8 cellular contexts compared by ENCODE assay signal in the genomic region with DNA sequence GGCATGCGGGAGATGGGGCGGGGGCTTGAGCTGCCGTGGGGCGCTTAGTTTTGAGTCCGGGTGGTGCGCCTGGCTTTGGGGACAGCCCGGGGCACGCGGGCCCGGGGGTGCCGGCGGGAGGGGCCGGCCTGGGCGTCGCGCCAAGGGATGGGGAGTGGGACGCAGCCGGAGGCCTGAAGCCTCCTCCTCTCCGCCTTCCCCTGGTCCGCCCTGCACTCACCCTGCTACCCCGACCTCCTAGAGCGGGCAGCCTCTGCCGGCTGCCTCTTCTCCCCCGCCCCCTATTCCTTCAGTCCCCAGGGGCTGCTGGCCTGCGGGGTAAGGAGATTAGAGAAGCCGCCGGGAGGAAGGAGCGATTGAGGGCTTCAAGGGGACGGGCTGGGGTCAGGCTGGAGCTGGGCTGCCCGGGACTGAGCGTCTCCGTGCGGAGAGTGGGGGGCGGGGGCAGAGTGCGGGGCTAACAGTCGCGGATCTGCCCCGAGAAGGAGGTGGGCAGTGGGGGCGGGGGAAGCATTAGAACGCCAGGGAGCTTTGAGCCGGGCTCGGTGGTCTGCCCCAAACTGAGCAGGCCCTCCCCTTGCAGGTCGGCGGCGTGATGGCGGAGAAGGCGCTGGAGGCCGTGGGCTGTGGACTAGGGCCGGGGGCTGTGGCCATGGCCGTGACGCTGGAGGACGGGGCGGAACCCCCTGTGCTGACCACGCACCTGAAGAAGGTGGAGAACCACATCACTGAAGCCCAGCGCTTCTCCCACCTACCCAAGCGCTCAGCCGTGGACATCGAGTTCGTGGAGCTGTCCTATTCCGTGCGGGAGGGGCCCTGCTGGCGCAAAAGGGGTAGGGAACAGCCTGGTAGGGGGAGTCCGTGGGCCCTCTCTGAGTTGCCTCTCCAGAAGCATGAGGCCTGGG. TPM values are rescaled to one million over a fixed set of nuclear protein-coding genes. Genes with fewer than 3 reads are reported as not detected.
DNase-seq lines count a peak whose midpoint lies in the region.

No MANE protein-coding gene starts in this region.

- POLR2A ChIA-PET in activated CD4-positive, alpha-beta memory T cell treated with anti-CD3 and anti-CD28 coated beads, Interleukin-2, amount 10 ng/mL, durations not matched to agents 7 days and 5 days (lab: Charles Lee), result interaction anchor here (2.5 kb wide), 1 partner anchor 20 kb away, joined by 11 read pairs; a partner anchor contains a TSS

- H3K9me3 ChIP-seq in iPS-18a (ENCODE audit: control insufficient read depth, low read depth, low read length), result no peaks in the 10 kb centered on the region

- no peak overlapping the region for H3K27ac Mint-ChIP-seq in activated CD4-positive, alpha-beta memory T cell treated with anti-CD3 and anti-CD28 coated beads, Interleukin-2, amount 10 ng/mL, durations not matched to agents 7 days and 5 days

- H3K27ac ChIP-seq in iPS-18a (ENCODE audit: low read length), result no peak overlapping the region

- peaks cover 60% of the 10 kb centered on the region for H3K27me3 Mint-ChIP-seq in activated CD4-positive, alpha-beta memory T cell treated with anti-CD3 and anti-CD28 coated beads, Interleukin-2, amount 10 ng/mL, durations not matched to agents 7 days and 5 days

- no peaks in the 10 kb centered on the region for H3K36me3 ChIP-seq in iPS-18a (ENCODE audit: control insufficient read depth, low read depth, low read length)

- H3K36me3 Mint-ChIP-seq in activated CD4-positive, alpha-beta memory T cell treated with anti-CD3 and anti-CD28 coated beads, Interleukin-2, amount 10 ng/mL, durations not matched to agents 7 days and 5 days (ENCODE audit: low read depth), result no peaks in the 10 kb centered on the region

- peaks cover 61% of the 10 kb centered on the region for H3K27me3 ChIP-seq in iPS-18a (ENCODE audit: control insufficient read depth, insufficient read depth, low read length)

- peak overlapping the region; percentile 69 for H3K4me3 ChIP-seq in iPS-18a (ENCODE audit: low read length)

- peak; percentile 20 for DNase-seq in NCI-H748 (lab: John Stamatoyannopoulos, UW; ENCODE audit: unreplicated experiment)
- no peak for DNase-seq in NCI-H748 treated with DMSO at 0.1 percent for 48 hours (lab: John Stamatoyannopoulos, UW)
- no peak for DNase-seq in activated CD4-positive, alpha-beta memory T cell treated with anti-CD3 and anti-CD28 coated beads, Interleukin-2, amount 10 ng/mL, durations not matched to agents 7 days and 5 days
- DNase-seq in stimulated activated naive CD4-positive, alpha-beta T cell (lab: John Stamatoyannopoulos, UW), result peak in 4 of 6 experiments; percentile 11 to 38 (median 19)
- DNase-seq in HPDE6-E6E7 (ENCODE audit: extremely low spot score), result no peak
- DNase-seq in stimulated activated CD4-positive, alpha-beta T cell treated with anti-CD3 and anti-CD28 coated beads, Interleukin-15, amount 100 ng/mL, for 24 hours, result no peak
- no peak for DNase-seq in putamen (ENCODE audit: low spot score)

- no peak overlapping the region for H3K9ac ChIP-seq in iPS-18a (ENCODE audit: low read length)

- H3K4me1 Mint-ChIP-seq in activated CD4-positive, alpha-beta memory T cell treated with anti-CD3 and anti-CD28 coated beads, Interleukin-2, amount 10 ng/mL, durations not matched to agents 7 days and 5 days, result peaks cover 2% of the 10 kb centered on the region

- H3K9me3 Mint-ChIP-seq in activated CD4-positive, alpha-beta memory T cell treated with anti-CD3 and anti-CD28 coated beads, Interleukin-2, amount 10 ng/mL, durations not matched to agents 7 days and 5 days, result no peaks in the 10 kb centered on the region

- H3K4me1 ChIP-seq in iPS-18a (ENCODE audit: control insufficient read depth, low read depth, low read length), result peaks cover 16% of the 10 kb centered on the region

- peak overlapping the region; percentile 4 for H3K4me3 Mint-ChIP-seq in activated CD4-positive, alpha-beta memory T cell treated with anti-CD3 and anti-CD28 coated beads, Interleukin-2, amount 10 ng/mL, durations not matched to agents 7 days and 5 days

- CTCF ChIA-PET in activated CD4-positive, alpha-beta memory T cell treated with anti-CD3 and anti-CD28 coated beads, Interleukin-2, amount 10 ng/mL, durations not matched to agents 7 days and 5 days (lab: Charles Lee), result interaction anchor here (0.6 to 9.0 kb wide), 4 partner anchors 14 to 207 kb away, joined by 3 to 38 read pairs (median 4); a partner anchor contains a TSS

RNA-seq across cellular contexts. Expression of a gene that starts 0.8 kb away (rescaled TPM):
- not detected for total RNA-seq in activated CD4-positive, alpha-beta memory T cell treated with anti-CD3 and anti-CD28 coated beads, Interleukin-2, amount 10 ng/mL, durations not matched to agents 7 days and 5 days

RNA-seq across cellular contexts. Expression of a gene that starts 18.9 kb away (rescaled TPM):
- 10 to 100 TPM; 19.2 to 21.9 TPM for total RNA-seq in activated CD4-positive, alpha-beta memory T cell treated with anti-CD3 and anti-CD28 coated beads, Interleukin-2, amount 10 ng/mL, durations not matched to agents 7 days and 5 days

RNA-seq across cellular contexts. Expression of a gene that starts 28.2 kb away (rescaled TPM):
- total RNA-seq in activated CD4-positive, alpha-beta memory T cell treated with anti-CD3 and anti-CD28 coated beads, Interleukin-2, amount 10 ng/mL, durations not matched to agents 7 days and 5 days, result 10 to 100 TPM; 36.6 to 36.7 TPM

RNA-seq across cellular contexts. Expression of a gene that starts 35.7 kb away (rescaled TPM):
- under 1 TPM; 0.33 to 0.35 TPM for total RNA-seq in activated CD4-positive, alpha-beta memory T cell treated with anti-CD3 and anti-CD28 coated beads, Interleukin-2, amount 10 ng/mL, durations not matched to agents 7 days and 5 days

RNA-seq across cellular contexts. Expression of a gene that starts 42.5 kb away (rescaled TPM):
- total RNA-seq in activated CD4-positive, alpha-beta memory T cell treated with anti-CD3 and anti-CD28 coated beads, Interleukin-2, amount 10 ng/mL, durations not matched to agents 7 days and 5 days, result 10 to 100 TPM; 28.5 to 29.2 TPM

Comparison
In these comparisons a context has a peak if more than half of its experiments do, and no peak if none do; other contexts are left out.
1. DNase-seq: peak in NCI-H748 (single experiment) and stimulated activated naive CD4-positive, alpha-beta T cell (4 of 6); none in NCI-H748 treated with DMSO at 0.1 percent for 48 hours (single experiment), activated CD4-positive, alpha-beta memory T cell treated with anti-CD3 and anti-CD28 coated beads, Interleukin-2, amount 10 ng/mL, durations not matched to agents 7 days and 5 days (single experiment), HPDE6-E6E7 (single experiment), stimulated activated CD4-positive, alpha-beta T cell treated with anti-CD3 and anti-CD28 coated beads, Interleukin-15, amount 100 ng/mL, for 24 hours (single experiment) and putamen (single experiment).